ENCODE assay signal across 24 cellular contexts in genomic region chr15:94098877-94099606, GRCh38.
A peak's percentile ranks its signal among the peaks of the same experiment; 100 is the strongest.
DNase-seq lines count a peak whose midpoint lies in the region; ATAC-seq and TF ChIP-seq lines count a peak whose summit lies in the region.
"Had no signal": no experiment of that assay in that cellular context is flagged by ENCODE, and none has a peak within 500 bp of the region (broad histone marks: within the 10 kb centered on the region; RNA-seq: fewer than 3 reads in every experiment).

No MANE protein-coding gene starts in this region.

- H3K4me1 ChIP-seq in mesodermal cell (ENCODE audit: control insufficient read depth, insufficient read depth, low read length, poor library complexity, severe bottlenecking) (no peaks in the 10 kb centered on the region), stomach (peaks cover 0 to 6% (median 0%) of the 10 kb centered on the region in 4 donors)
- H3K4me1 ChIP-seq: A549 had no signal

- DNase-seq in EH (ENCODE audit: low read depth) = peak; percentile 36
- no peak for DNase-seq in chondrocyte (ENCODE audit: low spot score)
- no peak for DNase-seq in stomach
- no peak for DNase-seq in RWPE1 (ENCODE audit: low spot score)
- no peak for DNase-seq in WTC11 (ENCODE audit: low spot score)
- no peak for DNase-seq in stimulated activated CD4-positive, alpha-beta T cell treated with anti-CD3 and anti-CD28 coated beads, Interleukin-4, amount 100 ng/mL, for 4 hours
- DNase-seq in germinal center (ENCODE audit: low spot score) = no peak
- DNase-seq: CD4-positive, CD25-positive, alpha-beta regulatory T cell; GOT3; MM.1S; NCI-H1048; NCI-H1436 treated with DMSO at 0.1 percent for 48 hours; NCI-H2081; NCI-H2171; NCI-H345; NCI-H524; NCI-H774; NK-92 treated with Interleukin-12 subunit alpha and Interleukin-12 subunit beta, amount 100 ng/mL, for 24 hours; SIG-M5 had no signal

- no peak for ATAC-seq in WTC11
- ATAC-seq: A549, GM12878, HCT116 had no signal

- H3K27me3 Mint-ChIP-seq in chondrocyte (ENCODE audit: low read depth) = peaks cover 2% of the 10 kb centered on the region
- H3K27me3 Mint-ChIP-seq in WTC11 (ENCODE audit: low read depth) = no peaks in the 10 kb centered on the region; the same call in 1 of the 2 replicates
- H3K27me3 Mint-ChIP-seq: CD4-positive, CD25-positive, alpha-beta regulatory T cell had no signal

- H3K27ac ChIP-seq in mesodermal cell (ENCODE audit: low read depth, low read length, severe bottlenecking) = peak overlapping the region; percentile 13
- H3K27ac ChIP-seq in stomach = peak overlapping the region in 3 of 5 donors; percentile 24 to 74 (median 47)
- no peak overlapping the region for H3K27ac ChIP-seq in RWPE1
- H3K27ac ChIP-seq: A549 had no signal

- H3K27ac Mint-ChIP-seq in chondrocyte (ENCODE audit: unreplicated experiment) = peak overlapping the region; percentile 62
- H3K27ac Mint-ChIP-seq in WTC11 = no peak overlapping the region
- H3K27ac Mint-ChIP-seq: CD4-positive, CD25-positive, alpha-beta regulatory T cell; IgD-negative memory B cell had no signal

- no peak for TF ChIP-seq POLR2A in stomach (IDR thresholded peaks at IDR 0.05)

- POLR2A ChIA-PET in RWPE1 (lab: Yijun Ruan, JAX; ENCODE audit: low non-redundant PET) = no interaction called here
- POLR2A ChIA-PET in WTC11 (lab: Charles Lee) = no interaction called here

- no peak for TF ChIP-seq EP300 in stomach (IDR thresholded peaks at IDR 0.05)

- H3K4me3 ChIP-seq in mesodermal cell (ENCODE audit: extremely low read depth, insufficient read depth, low read length, poor library complexity, severe bottlenecking) (no peak overlapping the region), stomach (peak overlapping the region in 1 of 4 donors; percentile 8)
- H3K4me3 ChIP-seq: A549, GM12878 had no signal

- 90 to 94% methylated on average over 4 of the region's 5 CpGs for WGBS in mesodermal cell (ENCODE audit: insufficient coverage in 2 of 2), 2 experiments
- 47 to 70% (median 66%) methylated on average over 5 of the region's 5 CpGs for WGBS in stomach, 5 donors

- H3K9me3 ChIP-seq in mesodermal cell (ENCODE audit: control insufficient read depth, low read length) (no peaks in the 10 kb centered on the region), stomach (no peaks in the 10 kb centered on the region)
- H3K9me3 ChIP-seq: A549 had no signal

- TF ChIP-seq CTCF in chondrocyte (IDR thresholded peaks at IDR 0.05) = no peak
- TF ChIP-seq CTCF in stomach (IDR thresholded peaks at IDR 0.05) = no peak
- TF ChIP-seq CTCF in RWPE1 (conservative IDR thresholded peaks at IDR 0.05; ENCODE audit: low read depth) = no peak
- no peak for TF ChIP-seq CTCF in WTC11 (IDR thresholded peaks at IDR 0.05)

- H3K27me3 ChIP-seq in stomach = no peaks in the 10 kb centered on the region

- no peaks in the 10 kb centered on the region for H3K9me3 Mint-ChIP-seq in chondrocyte (ENCODE audit: low read depth)
- H3K9me3 Mint-ChIP-seq in WTC11 = peaks cover 7% of the 10 kb centered on the region

- H3K36me3 ChIP-seq in mesodermal cell (ENCODE audit: control insufficient read depth, insufficient read depth, low read length) = no peaks in the 10 kb centered on the region
- no peaks in the 10 kb centered on the region for H3K36me3 ChIP-seq in stomach

- CTCF ChIA-PET in RWPE1 (lab: Yijun Ruan, JAX) = no interaction called here
- CTCF ChIA-PET in WTC11 (lab: Charles Lee) = interaction anchor here (1.7 kb wide), 1 partner anchor 21 kb away, joined by 7 read pairs; no protein-coding TSS in a partner anchor

- intact Hi-C loops in stomach (cut with DNase I; ENCODE audit: low total_unique reads) = no loop called here

- H3K4me1 Mint-ChIP-seq in chondrocyte (ENCODE audit: low read depth) (peaks cover 25% of the 10 kb centered on the region), WTC11 (peaks cover 6% of the 10 kb centered on the region)
- H3K4me1 Mint-ChIP-seq: CD4-positive, CD25-positive, alpha-beta regulatory T cell; IgD-negative memory B cell had no signal

- no peak overlapping the region for H3K4me3 Mint-ChIP-seq in chondrocyte (ENCODE audit: unreplicated experiment)
- no peak overlapping the region for H3K4me3 Mint-ChIP-seq in WTC11
- H3K4me3 Mint-ChIP-seq: CD4-positive, CD25-positive, alpha-beta regulatory T cell; IgD-negative memory B cell had no signal

- H3K36me3 Mint-ChIP-seq in chondrocyte (ENCODE audit: low read depth) (no peaks in the 10 kb centered on the region), WTC11 (0 out of 2 replicates have a peak, but pooled peaks cover 2% of the 10 kb centered on the region)
- H3K36me3 Mint-ChIP-seq: CD4-positive, CD25-positive, alpha-beta regulatory T cell had no signal

TF ChIP-seq in WTC11, 78 proteins besides CTCF, POLR2A, EP300 and RAD21:
- no peak for TF ChIP-seq OVOL2 (CRISPR knock-in tag; IDR thresholded peaks at IDR 0.05; ENCODE audit: borderline replicate concordance)
- TF ChIP-seq PRDM15 (CRISPR knock-in tag; IDR thresholded peaks at IDR 0.05) = no peak
- no peak for TF ChIP-seq E2F4 (CRISPR knock-in tag; IDR thresholded peaks at IDR 0.05; ENCODE audit: borderline replicate concordance, low read depth)
- no peak for TF ChIP-seq ZNF121 (CRISPR knock-in tag; IDR thresholded peaks at IDR 0.05)
- no peak for TF ChIP-seq FOXK1 (CRISPR knock-in tag; IDR thresholded peaks at IDR 0.05)
- TF ChIP-seq FOXP1 (CRISPR knock-in tag; IDR thresholded peaks at IDR 0.05; ENCODE audit: borderline replicate concordance) = no peak
